ENCODE assay signal across 1 cellular context in genomic region chr18:22074343-22075070, GRCh38.
TF ChIP-seq lines count a peak whose summit lies in the region.

No MANE protein-coding gene starts in this region.

TF ChIP-seq in HEK293, 187 proteins besides CTCF, POLR2A, EP300 and RAD21 (continued from another document):
- no peak for TF ChIP-seq ZNF280D (tag by site-specific recombination; IDR thresholded peaks at IDR 0.05)
- TF ChIP-seq ZSCAN30 (tag by site-specific recombination; IDR thresholded peaks at IDR 0.05): peak; percentile 38; the same call in 1 of the 2 replicates
- TF ChIP-seq ZNF843 (tag by site-specific recombination; IDR thresholded peaks at IDR 0.05): peak; percentile 66
- no peak for TF ChIP-seq SP7 (tag by site-specific recombination; IDR thresholded peaks at IDR 0.05)
- no peak for TF ChIP-seq KLF17 (tag by site-specific recombination; IDR thresholded peaks at IDR 0.05)
- 0 out of 2 replicates have a peak, but pooled peaks have one; percentile 45 for TF ChIP-seq MZF1 (tag by site-specific recombination; IDR thresholded peaks at IDR 0.05; ENCODE audit: borderline replicate concordance)
